Comparison of ENCODE assay signal across 17 cellular contexts in genomic region chr3:33001889-33002288, GRCh38. TPM values are rescaled to one million over a fixed set of nuclear protein-coding genes. Genes with fewer than 3 reads are reported as not detected.
DNase-seq lines count a peak whose midpoint lies in the region; ATAC-seq and TF ChIP-seq lines count a peak whose summit lies in the region.
"Had no signal": no experiment of that assay in that cellular context is flagged by ENCODE, and none has a peak within 500 bp of the region (broad histone marks: within the 10 kb centered on the region; RNA-seq: fewer than 3 reads in every experiment).

No MANE protein-coding gene starts in this region.

- no peak overlapping the region for H3K27ac Mint-ChIP-seq in WTC11
- H3K27ac Mint-ChIP-seq: activated naive CD4-positive, alpha-beta T cell treated with anti-CD3 and anti-CD28 coated beads, Interleukin-2, amount 50 U/mL, for 24 hours had no signal

- H3K36me3 ChIP-seq in BLaER1 treated with 17β-estradiol and CSF1 and Interleukin-3, amounts not matched to agents 10 nM and 100 nM, result peaks cover 34 to 97% (median 59%) of the 10 kb centered on the region in 11 experiments
- H3K36me3 ChIP-seq in adrenal gland (replicated peaks in 1 of 2), result no peaks in the 10 kb centered on the region
- H3K36me3 ChIP-seq: BE2C, thyroid gland had no signal

- intact Hi-C loops in adrenal gland (cut with DNase I), result no loop called here

- H3K27me3 Mint-ChIP-seq in WTC11 (ENCODE audit: low read depth), result no peaks in the 10 kb centered on the region
- H3K27me3 Mint-ChIP-seq: activated naive CD4-positive, alpha-beta T cell treated with anti-CD3 and anti-CD28 coated beads, Interleukin-2, amount 50 U/mL, for 24 hours had no signal

- H3K9me3 ChIP-seq in BLaER1 treated with 17β-estradiol and CSF1 and Interleukin-3, amounts not matched to agents 10 nM and 100 nM (replicated peaks in 1 of 11), result peaks cover 11 to 25% (median 15%) of the 10 kb centered on the region in 11 experiments
- no peaks in the 10 kb centered on the region for H3K9me3 ChIP-seq in adrenal gland (replicated peaks in 1 of 3)
- H3K9me3 ChIP-seq: BE2C, lower lobe of right lung, thyroid gland had no signal

- DNase-seq in adrenal gland (peak in 6 of 7 donors; percentile 30 to 66 (median 42)), WTC11 (ENCODE audit: low spot score) (no peak), glomerular visceral epithelial cell (ENCODE audit: extremely low spot score) (no peak)
- DNase-seq: activated CD4-positive, alpha-beta T cell treated with anti-CD3 and anti-CD28 coated beads for 1 hour; BE2C; lower lobe of right lung; Right ventricle myocardium superior; thyroid gland had no signal

- H4K20me1 ChIP-seq in BLaER1 treated with 17β-estradiol and CSF1 and Interleukin-3, amounts not matched to agents 10 nM and 100 nM, result peaks cover 0 to 11% (median 0%) of the 10 kb centered on the region in 11 experiments; a peak in 5 of 22 replicates

- CTCF ChIA-PET in WTC11 (lab: Charles Lee), result no interaction called here

- ATAC-seq in GM18868 (IDR thresholded peaks at IDR 0.05; ENCODE audit: unreplicated experiment) (peak; percentile 85), HG03103 (IDR thresholded peaks at IDR 0.05; ENCODE audit: low read depth, unreplicated experiment) (peak; percentile 75), GM19452 (IDR thresholded peaks at IDR 0.05; ENCODE audit: unreplicated experiment) (no peak), GM21723 (IDR thresholded peaks at IDR 0.05; ENCODE audit: unreplicated experiment) (no peak), WTC11 (no peak)
- ATAC-seq: lower lobe of right lung had no signal

- H3K4me3 Mint-ChIP-seq in WTC11, result no peak overlapping the region
- H3K4me3 Mint-ChIP-seq: activated naive CD4-positive, alpha-beta T cell treated with anti-CD3 and anti-CD28 coated beads, Interleukin-2, amount 50 U/mL, for 24 hours had no signal

- H3K4me1 ChIP-seq in BLaER1 treated with 17β-estradiol and CSF1 and Interleukin-3, amounts not matched to agents 10 nM and 100 nM, result peaks cover 12 to 60% (median 35%) of the 10 kb centered on the region in 10 experiments
- H3K4me1 ChIP-seq in adrenal gland (replicated peaks in 1 of 2), result peaks cover 15 to 17% of the 10 kb centered on the region in 2 donors
- H3K4me1 ChIP-seq: BE2C had no signal

- WGBS in adrenal gland, 4 donors, result 30 to 40% (median 38%) methylated on average over 2 of the region's 2 CpGs

- POLR2A ChIA-PET in WTC11 (lab: Charles Lee), result no interaction called here

- H3K4me1 Mint-ChIP-seq in WTC11, result peaks cover 18% of the 10 kb centered on the region

- TF ChIP-seq POLR2A in adrenal gland (IDR thresholded peaks at IDR 0.05), result no peak

- peak overlapping the region in 4 of 11 experiments; percentile 33 to 78 (median 66); a peak in 5 of 22 replicates for H3K27ac ChIP-seq in BLaER1 treated with 17β-estradiol and CSF1 and Interleukin-3, amounts not matched to agents 10 nM and 100 nM
- H3K27ac ChIP-seq in adrenal gland, result no peak overlapping the region
- H3K27ac ChIP-seq: coronary artery, lower lobe of right lung, thyroid gland had no signal

- no peaks in the 10 kb centered on the region for H3K27me3 ChIP-seq in BLaER1 treated with 17β-estradiol and CSF1 and Interleukin-3, amounts not matched to agents 10 nM and 100 nM
- no peaks in the 10 kb centered on the region for H3K27me3 ChIP-seq in adrenal gland
- H3K27me3 ChIP-seq: BE2C, thyroid gland had no signal

- H3K4me2 ChIP-seq in BLaER1 treated with 17β-estradiol and CSF1 and Interleukin-3, amounts not matched to agents 10 nM and 100 nM, result peak overlapping the region in 9 of 11 experiments; percentile 56 to 87 (median 75); a peak in 18 of 22 replicates

- H3K4me3 ChIP-seq in BLaER1 treated with 17β-estradiol and CSF1 and Interleukin-3, amounts not matched to agents 10 nM and 100 nM, result no peak overlapping the region
- no peak overlapping the region for H3K4me3 ChIP-seq in adrenal gland
- H3K4me3 ChIP-seq: coronary artery, lower lobe of right lung, thyroid gland had no signal

- H3K36me3 Mint-ChIP-seq in WTC11, result peaks cover 10% of the 10 kb centered on the region

- H3K9me3 Mint-ChIP-seq in WTC11, result peaks cover 5% of the 10 kb centered on the region; the same call in 1 of the 2 replicates
- H3K9me3 Mint-ChIP-seq: activated naive CD4-positive, alpha-beta T cell treated with anti-CD3 and anti-CD28 coated beads, Interleukin-2, amount 50 U/mL, for 24 hours had no signal

- TF ChIP-seq CTCF in adrenal gland (IDR thresholded peaks at IDR 0.05) (no peak), WTC11 (IDR thresholded peaks at IDR 0.05) (no peak)

- peak overlapping the region in 2 of 11 experiments; percentile 44 to 63; a peak in 1 of 22 replicates for H3K9ac ChIP-seq in BLaER1 treated with 17β-estradiol and CSF1 and Interleukin-3, amounts not matched to agents 10 nM and 100 nM

TF ChIP-seq in WTC11, 78 proteins besides CTCF, POLR2A, EP300 and RAD21 (continues in another document):
- TF ChIP-seq PRDM15 (CRISPR knock-in tag; IDR thresholded peaks at IDR 0.05) (no peak), NFATC4 (CRISPR knock-in tag; IDR thresholded peaks at IDR 0.05) (no peak), FOXK1 (CRISPR knock-in tag; IDR thresholded peaks at IDR 0.05) (no peak), FOXP1 (CRISPR knock-in tag; IDR thresholded peaks at IDR 0.05; ENCODE audit: borderline replicate concordance) (no peak), ZNF423 (CRISPR knock-in tag; IDR thresholded peaks at IDR 0.05) (no peak), ZNF263 (CRISPR knock-in tag; IDR thresholded peaks at IDR 0.05; ENCODE audit: low read depth) (no peak), ATF6 (CRISPR knock-in tag; IDR thresholded peaks at IDR 0.05) (no peak), USF1 (CRISPR knock-in tag; IDR thresholded peaks at IDR 0.05) (no peak), ZNF121 (CRISPR knock-in tag; IDR thresholded peaks at IDR 0.05) (no peak), GRHL2 (CRISPR knock-in tag; IDR thresholded peaks at IDR 0.05; ENCODE audit: insufficient replicate concordance, severe bottlenecking) (no peak), RORB (CRISPR knock-in tag; IDR thresholded peaks at IDR 0.05) (no peak), ATF1 (CRISPR knock-in tag; IDR thresholded peaks at IDR 0.05) (no peak), SMAD4 (CRISPR knock-in tag; IDR thresholded peaks at IDR 0.05) (no peak), ETV6 (CRISPR knock-in tag; IDR thresholded peaks at IDR 0.05) (no peak), TEAD1 (CRISPR knock-in tag; IDR thresholded peaks at IDR 0.05) (no peak), TEAD4 (CRISPR knock-in tag; IDR thresholded peaks at IDR 0.05) (no peak)

RNA-seq across cellular contexts. Expression of gene CCR4, which starts 50.4 kb away (rescaled TPM):
- total RNA-seq in adrenal gland (under 1 TPM in 6 of 8 donors, not detected in 2; 0.07 to 0.39 (median 0.27) TPM), WTC11 (2021) (0.11 to 0.22 TPM (median 0.11 TPM) in 3 replicates)
- under 1 TPM in 1 of 3 donors, not detected in 2; 0.04 TPM for polyA plus RNA-seq in adrenal gland
- total RNA-seq: M059J, NCI-H460 had no signal

Comparison
In these comparisons a context has a peak if more than half of its experiments do, and no peak if none do; other contexts are left out.
1. ATAC-seq: peak in GM18868 (single experiment) and HG03103 (single experiment); none in GM19452 (single experiment), GM21723 (single experiment) and WTC11 (single experiment).
2. DNase-seq: peak in adrenal gland (6 of 7); none in WTC11 (single experiment) and glomerular visceral epithelial cell (single experiment).